In genomic region chr13:106567421-106568224, GRCh38 we compare ENCODE assay signal across 8 cellular contexts. TPM values are rescaled to one million over a fixed set of nuclear protein-coding genes. Genes with fewer than 3 reads are reported as not detected.
DNase-seq lines count a peak whose midpoint lies in the region; ATAC-seq, FAIRE-seq and TF ChIP-seq lines count a peak whose summit lies in the region.

Gene ARGLU1 (minus strand): TSS chr13:106568137. CDS start chr13:106567919, 218 bp downstream.

- H2AFZ ChIP-seq in HepG2 (ENCODE audit: low read length), result peak within 1 kb of the TSS; percentile 84

- CTCF ChIA-PET in HepG2 (lab: Yijun Ruan, JAX; ENCODE audit: low intra/inter-chr PET ratio, low total read pairs), result no interaction called here

- no peaks in the 10 kb centered on the region for H3K27me3 Mint-ChIP-seq in dendritic cell treated with granulocyte-macrophage colony-stimulating factor and Interleukin-4, amounts not matched to agents 40 ng/mL and 50 ng/mL, for 4 days

- DNase-seq in AG10803 (ENCODE audit: low read depth), result peak; percentile 86
- DNase-seq in NCI-H446 (lab: John Stamatoyannopoulos, UW), result peak; percentile 71 to 89
- peak; percentile 97 for DNase-seq in activated CD4-positive, alpha-beta T cell treated with anti-CD3 and anti-CD28 coated beads, Interleukin-2, amount 50 U/mL, for 1 hour
- DNase-seq in HepG2 (ENCODE audit: low spot score), result peak; percentile 78
- DNase-seq in stimulated activated CD4-positive, alpha-beta T cell treated with anti-CD3 and anti-CD28 coated beads, Interleukin-4, amount 100 ng/mL, for 24 hours, result peak; percentile 96

- intact Hi-C loops in dendritic cell treated with granulocyte-macrophage colony-stimulating factor and Interleukin-4, amounts not matched to agents 40 ng/mL and 50 ng/mL, for 4 days (cut with micrococcal nuclease), result loop anchor here (2.0 kb wide), 1 partner anchor 31 kb away; no protein-coding TSS in a partner anchor
- intact Hi-C loops in HepG2 (cut with micrococcal nuclease; ENCODE audit: unreplicated experiment), result loop anchor here (1.0 to 10.0 kb wide), 3 partner anchors 24 to 553 kb away; no protein-coding TSS in a partner anchor

- in situ Hi-C loops in GM18951 (cut with MboI; ENCODE audit: low sequenced_read_pairs, unreplicated experiment), result no loop called here
- in situ Hi-C loops in HepG2 (cut with HindIII; ENCODE audit: extremely low pct_ligation_motif_present, low pct_unique_long_range_greater_than_20kb), result no loop called here

- no peak for FAIRE-seq in HepG2 (lab: Jason Lieb, UNC)

- H3K27ac ChIP-seq in HepG2 (ENCODE audit: extremely low read length, insufficient read depth, low read length), result peak within 1 kb of the TSS; percentile 91

- POLR2A ChIA-PET in HepG2 (lab: Yijun Ruan, JAX), result interaction anchor here (0.9 to 1.3 kb wide), 3 partner anchors 11 to 24 kb away, joined by 3 to 5 read pairs (median 3); no protein-coding TSS in a partner anchor

- BruUV-seq in HepG2 (replicated peaks; lab: Mats Ljungman, UMichigan), result TSS peak; percentile 60

- TF ChIP-seq CTCF in AG10803 (conservative IDR thresholded peaks at IDR 0.05; ENCODE audit: low read length), result no peak
- no peak for TF ChIP-seq CTCF in HepG2 (CRISPR knock-in tag; IDR thresholded peaks at IDR 0.05)

- peaks cover 13% of the 10 kb centered on the region for H3K36me3 Mint-ChIP-seq in dendritic cell treated with granulocyte-macrophage colony-stimulating factor and Interleukin-4, amounts not matched to agents 40 ng/mL and 50 ng/mL, for 4 days (ENCODE audit: low read depth)

- peaks cover 52% of the 10 kb centered on the region for H3K79me2 ChIP-seq in HepG2 (ENCODE audit: insufficient read depth, low read length)

- peak within 1 kb of the TSS; percentile 90 for H3K4me2 ChIP-seq in HepG2 (ENCODE audit: low read depth, low read length)

- peak within 1 kb of the TSS; percentile 96 for H3K9ac ChIP-seq in HepG2 (ENCODE audit: insufficient read depth, low read depth, low read length)

- no peaks in the 10 kb centered on the region; a peak in 1 of 5 replicates for H3K36me3 ChIP-seq in HepG2 (replicated peaks in 1 of 2; ENCODE audit: control insufficient read depth in 1 of 2, insufficient read depth in 2 of 2, low read length in 2 of 2)

- TF ChIP-seq POLR2A in GM18951 (IDR thresholded peaks at IDR 0.05; ENCODE audit: extremely low read depth, insufficient read depth, insufficient read length) (peak; percentile 97), HepG2 (IDR thresholded peaks at IDR 0.05; ENCODE audit: insufficient read depth in 1 of 2, low read depth in 2 of 2, low read length in 2 of 2) (peak; percentile 86 to 87)

- no peaks in the 10 kb centered on the region for H3K9me3 ChIP-seq in HepG2 (ENCODE audit: low read length)

- no peaks in the 10 kb centered on the region; a peak in 1 of 5 replicates for H3K27me3 ChIP-seq in HepG2 (ENCODE audit: control insufficient read depth in 1 of 2, insufficient read depth in 2 of 2, low read length in 2 of 2)

- ATAC-seq in HG03175 (IDR thresholded peaks at IDR 0.05; ENCODE audit: unreplicated experiment) (peak; percentile 74), HepG2 (peak; percentile 91)

- H3K9me3 Mint-ChIP-seq in dendritic cell treated with granulocyte-macrophage colony-stimulating factor and Interleukin-4, amounts not matched to agents 40 ng/mL and 50 ng/mL, for 4 days, result peaks cover 9% of the 10 kb centered on the region

- peak within 1 kb of the TSS; percentile 99 for H3K4me3 Mint-ChIP-seq in dendritic cell treated with granulocyte-macrophage colony-stimulating factor and Interleukin-4, amounts not matched to agents 40 ng/mL and 50 ng/mL, for 4 days

- peaks cover 37% of the 10 kb centered on the region for H3K4me1 Mint-ChIP-seq in dendritic cell treated with granulocyte-macrophage colony-stimulating factor and Interleukin-4, amounts not matched to agents 40 ng/mL and 50 ng/mL, for 4 days (ENCODE audit: low read depth)

- peaks cover 40% of the 10 kb centered on the region for H3K4me1 ChIP-seq in HepG2 (ENCODE audit: insufficient read depth, low read length)

- peak within 1 kb of the TSS; percentile 85 for H3K4me3 ChIP-seq in AG10803 (ENCODE audit: low read length)
- H3K4me3 ChIP-seq in HepG2 (replicated peaks in 1 of 3; ENCODE audit: insufficient read depth in 1 of 3, low read depth in 2 of 3, low read length in 3 of 3), result peak within 1 kb of the TSS; percentile 73 to 95 (median 89)

- peak within 1 kb of the TSS; percentile 99 for H3K27ac Mint-ChIP-seq in dendritic cell treated with granulocyte-macrophage colony-stimulating factor and Interleukin-4, amounts not matched to agents 40 ng/mL and 50 ng/mL, for 4 days

- 2% methylated on average over 46 of the region's 109 CpGs for WGBS in HepG2 (ENCODE audit: low lambda C conversion rate)

- H4K20me1 ChIP-seq in HepG2 (ENCODE audit: insufficient read depth, low read length), result peaks cover 43% of the 10 kb centered on the region

- peak; percentile 38 for TF ChIP-seq RAD21 in HepG2 (CRISPR knock-in tag; IDR thresholded peaks at IDR 0.05)

- TF ChIP-seq EP300 in HepG2 (IDR thresholded peaks at IDR 0.05; ENCODE audit: low read depth in 2 of 2, low read length in 2 of 2), result no peak
- TF ChIP-seq EP300 in HepG2 (CRISPR knock-in tag; IDR thresholded peaks at IDR 0.05; ENCODE audit: borderline replicate concordance), result no peak

TF ChIP-seq in HepG2, 621 proteins besides CTCF, POLR2A, EP300 and RAD21 (continues in another document):
- TF ChIP-seq ZNF530 (CRISPR knock-in tag; IDR thresholded peaks at IDR 0.05; ENCODE audit: low read depth) (no peak), HNF4G (IDR thresholded peaks at IDR 0.05; ENCODE audit: borderline replicate concordance, low read depth, low read length) (peak; percentile 87), HNF4G (CRISPR knock-in tag; IDR thresholded peaks at IDR 0.05; ENCODE audit: borderline replicate concordance, low read depth) (no peak), NFKB2 (CRISPR knock-in tag; IDR thresholded peaks at IDR 0.05; ENCODE audit: borderline replicate concordance) (peak; percentile 51; the same call in 1 of the 2 replicates), HNF4A (CRISPR knock-in tag; IDR thresholded peaks at IDR 0.05) (no peak), ZNF446 (CRISPR knock-in tag; IDR thresholded peaks at IDR 0.05) (no peak; the same call in 1 of the 2 replicates), MYPOP (CRISPR knock-in tag; IDR thresholded peaks at IDR 0.05) (peak; percentile 68; the same call in 1 of the 2 replicates), ATF7-NPFF (CRISPR knock-in tag; IDR thresholded peaks at IDR 0.05; ENCODE audit: low read depth) (peak; percentile 84; the same call in 1 of the 2 replicates), ZNF773 (CRISPR knock-in tag; IDR thresholded peaks at IDR 0.05; ENCODE audit: borderline replicate concordance) (0 out of 2 replicates have a peak, but pooled peaks have one; percentile 35), IRX3 (CRISPR knock-in tag; IDR thresholded peaks at IDR 0.05; ENCODE audit: borderline replicate concordance, low read depth) (0 out of 2 replicates have a peak, but pooled peaks have one; percentile 6), ZSCAN25 (CRISPR knock-in tag; IDR thresholded peaks at IDR 0.05) (peak; percentile 50; the same call in 1 of the 2 replicates), SUZ12 (IDR thresholded peaks at IDR 0.05; ENCODE audit: low read depth, low read length) (peak; percentile 55; the same call in 1 of the 2 replicates), ZNF691 (CRISPR knock-in tag; IDR thresholded peaks at IDR 0.05; ENCODE audit: borderline replicate concordance, low read depth) (peak; percentile 22; the same call in 1 of the 2 replicates), KMT2B (CRISPR knock-in tag; IDR thresholded peaks at IDR 0.05) (peak; percentile 64; the same call in 1 of the 2 replicates)

RNA-seq across cellular contexts. Expression of gene ARGLU1, which starts in this region (rescaled TPM):
- total RNA-seq in HepG2 (2016; rRNA removed; fragmentation: Illumina TruSeq; extraction: Trizol), result 27.2 and 47.1 TPM in 2 replicates
- 11.8 and 17.4 TPM in 2 replicates for total RNA-seq in HepG2 (2016; cell fraction: cytosol; rRNA removed; fragmentation: Illumina TruSeq; extraction: Trizol; ENCODE audit: low read depth)
- total RNA-seq in HepG2 (2016; cell fraction: insoluble cytoplasmic fraction; rRNA removed; fragmentation: Illumina TruSeq; extraction: Trizol), result 25.5 and 51.3 TPM in 2 replicates
- total RNA-seq in HepG2 (2016; cell fraction: membrane; rRNA removed; fragmentation: Illumina TruSeq; extraction: Trizol), result 9.4 and 9.9 TPM in 2 replicates
- total RNA-seq in HepG2 (2016; cell fraction: nucleus; rRNA removed; fragmentation: Illumina TruSeq; extraction: Trizol), result 100 and 117 TPM in 2 replicates
- 70.6 and 81.6 TPM in 2 replicates for polyA plus RNA-seq in HepG2 (2011; rRNA removed)
- polyA plus RNA-seq in HepG2 (2011; cell fraction: cytosol; rRNA removed), result 10.8 and 12.2 TPM in 2 replicates
- polyA plus RNA-seq in HepG2 (2011; cell fraction: nucleus; rRNA removed), result 336 and 397 TPM in 2 replicates
- 62.3 and 76.1 TPM in 2 replicates for polyA plus RNA-seq in HepG2 (2012)
- 1.0 and 1.9 TPM in 2 replicates for polyA plus RNA-seq in HepG2 (2016; cell fraction: cytosol; fragmentation: Illumina TruSeq; extraction: Trizol; ENCODE audit: low read depth)
- 50.3 and 50.9 TPM in 2 replicates for polyA plus RNA-seq in HepG2 (2016; cell fraction: insoluble cytoplasmic fraction; fragmentation: Illumina TruSeq; extraction: Trizol; ENCODE audit: low read depth)
- polyA plus RNA-seq in HepG2 (2016; cell fraction: membrane; fragmentation: Illumina TruSeq; extraction: Trizol; ENCODE audit: low read depth), result 3.7 and 3.8 TPM in 2 replicates
- 268 and 280 TPM in 2 replicates for polyA plus RNA-seq in HepG2 (2016; cell fraction: nucleus; fragmentation: Illumina TruSeq; extraction: Trizol; ENCODE audit: insufficient read depth, low read depth)
- 8.6 and 10.0 TPM in 2 replicates for polyA minus RNA-seq in HepG2 (2011; rRNA and poly(A)+ RNA removed; ENCODE audit: low replicate concordance)
- 4.7 and 5.7 TPM in 2 replicates for polyA minus RNA-seq in HepG2 (2011; cell fraction: cytosol; rRNA and poly(A)+ RNA removed)
- 125 and 143 TPM in 2 replicates for polyA minus RNA-seq in HepG2 (2011; cell fraction: nucleus; rRNA and poly(A)+ RNA removed)

Comparison
In these comparisons a context has a peak if more than half of its experiments do, and no peak if none do; other contexts are left out.
1. Peak in every context shown above with its lines: DNase-seq, ATAC-seq, H3K4me3 ChIP-seq and H3K27ac ChIP-seq.